Comparison of ENCODE assay signal across 9 cellular contexts in the genomic region with DNA sequence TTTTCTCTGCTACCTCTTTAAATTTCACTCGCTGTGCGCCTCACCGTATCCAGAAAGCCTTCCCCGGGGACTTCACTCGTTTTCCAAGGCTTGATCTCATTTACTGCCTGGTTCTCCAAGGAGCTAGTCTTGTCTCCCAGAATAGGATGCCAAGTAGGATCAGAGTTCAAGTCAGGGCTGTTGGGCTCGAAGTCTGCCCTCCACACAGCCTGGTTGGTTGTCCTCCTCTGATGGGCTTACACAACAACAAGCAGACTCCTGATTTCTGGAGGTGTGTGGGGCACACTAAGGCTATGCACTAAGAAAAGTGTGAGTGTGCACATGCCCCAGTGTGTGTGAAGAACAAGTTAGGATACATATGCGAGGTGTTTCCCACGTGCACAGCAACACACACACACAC. TPM values are rescaled to one million over a fixed set of nuclear protein-coding genes. Genes with fewer than 3 reads are reported as not detected.
DNase-seq lines count a peak whose midpoint lies in the region; ATAC-seq and TF ChIP-seq lines count a peak whose summit lies in the region.
"Had no signal": no experiment of that assay in that cellular context is flagged by ENCODE, and none has a peak within 500 bp of the region (broad histone marks: within the 10 kb centered on the region; RNA-seq: fewer than 3 reads in every experiment).

No MANE protein-coding gene starts in this region.

- H3K9me3 Mint-ChIP-seq in stimulated activated effector memory CD8-positive, alpha-beta T cell treated with anti-CD3 and anti-CD28 coated beads, Interleukin-12 subunit alpha, Interleukin-12 subunit beta, amount 100 ng/mL, for 72 hours, result no peaks in the 10 kb centered on the region

- H3K4me3 Mint-ChIP-seq in stimulated activated effector memory CD8-positive, alpha-beta T cell treated with anti-CD3 and anti-CD28 coated beads, Interleukin-12 subunit alpha, Interleukin-12 subunit beta, amount 100 ng/mL, for 72 hours, result peak overlapping the region; percentile 69

- H3K27me3 ChIP-seq in Loucy (ENCODE audit: insufficient read depth, low read length, poor library complexity, severe bottlenecking) (no peaks in the 10 kb centered on the region), right cardiac atrium (ENCODE audit: control insufficient read depth, insufficient read depth) (no peaks in the 10 kb centered on the region)

- no peaks in the 10 kb centered on the region for H4K20me1 ChIP-seq in Loucy (ENCODE audit: insufficient read depth, low read length, poor library complexity, severe bottlenecking)

- H3K4me2 ChIP-seq in Loucy (ENCODE audit: low read depth, low read length, poor library complexity, severe bottlenecking), result no peak overlapping the region

- peaks cover 77% of the 10 kb centered on the region for H3K4me1 Mint-ChIP-seq in stimulated activated effector memory CD8-positive, alpha-beta T cell treated with anti-CD3 and anti-CD28 coated beads, Interleukin-12 subunit alpha, Interleukin-12 subunit beta, amount 100 ng/mL, for 72 hours

- no peak for TF ChIP-seq CTCF in Loucy (conservative IDR thresholded peaks at IDR 0.05; ENCODE audit: low read length)

- DNase-seq in amniotic epithelial cell (ENCODE audit: low read depth) (peak; percentile 41), right cardiac atrium (peak in 1 of 3 donors; percentile 53), retina (no peak), inferior parietal cortex (ENCODE audit: extremely low spot score) (no peak)
- no peak for DNase-seq in stimulated activated effector memory CD8-positive, alpha-beta T cell treated with anti-CD3 and anti-CD28 coated beads, Interleukin-12 subunit alpha, Interleukin-12 subunit beta, amount 100 ng/mL, for 72 hours (ENCODE audit: low spot score in 2 of 2)
- DNase-seq: T1000 had no signal

- no peaks in the 10 kb centered on the region for H3K79me2 ChIP-seq in Loucy (ENCODE audit: insufficient read depth, low read length)

- intact Hi-C loops in right cardiac atrium (cut with DNase I), result no loop called here

- H3F3A ChIP-seq in Loucy (ENCODE audit: low read depth), result no peaks in the 10 kb centered on the region; the same call in 1 of the 2 replicates

- 33% methylated on average over 8 of the region's 8 CpGs for WGBS in right cardiac atrium

- peak; percentile 27 to 35 for ATAC-seq in right cardiac atrium
- ATAC-seq in stimulated activated effector memory CD8-positive, alpha-beta T cell treated with anti-CD3 and anti-CD28 coated beads, Interleukin-12 subunit alpha, Interleukin-12 subunit beta, amount 100 ng/mL, for 72 hours, result no peak
- no peak for ATAC-seq in HG02884 (IDR thresholded peaks at IDR 0.05; ENCODE audit: unreplicated experiment)
- no peak for ATAC-seq in esophagus mucosa

- H3K36me3 Mint-ChIP-seq in stimulated activated effector memory CD8-positive, alpha-beta T cell treated with anti-CD3 and anti-CD28 coated beads, Interleukin-12 subunit alpha, Interleukin-12 subunit beta, amount 100 ng/mL, for 72 hours, result peaks cover 85% of the 10 kb centered on the region

- H2AFZ ChIP-seq in Loucy (ENCODE audit: low read length), result no peak overlapping the region

- no peaks in the 10 kb centered on the region for H3K36me3 ChIP-seq in Loucy (ENCODE audit: insufficient read depth, low read length)

- H3K9me3 ChIP-seq in Loucy (ENCODE audit: insufficient read depth, low read depth, low read length), result no peaks in the 10 kb centered on the region
- no peaks in the 10 kb centered on the region for H3K9me3 ChIP-seq in right cardiac atrium (ENCODE audit: control insufficient read depth, low read length)

- peak overlapping the region; percentile 7 for H3K9ac ChIP-seq in Loucy (ENCODE audit: low read depth, low read length, poor library complexity, severe bottlenecking)

- H3K4me3 ChIP-seq in Loucy (ENCODE audit: low read length, poor library complexity, severe bottlenecking) (no peak overlapping the region), right cardiac atrium (ENCODE audit: low read length) (no peak overlapping the region)

- peaks cover 59% of the 10 kb centered on the region for H3K4me1 ChIP-seq in Loucy (ENCODE audit: insufficient read depth, low read length, poor library complexity, severe bottlenecking)
- H3K4me1 ChIP-seq in right cardiac atrium (ENCODE audit: control insufficient read depth, insufficient read depth, low read length), result peaks cover 24% of the 10 kb centered on the region

- peak overlapping the region; percentile 91 for H3K27ac Mint-ChIP-seq in stimulated activated effector memory CD8-positive, alpha-beta T cell treated with anti-CD3 and anti-CD28 coated beads, Interleukin-12 subunit alpha, Interleukin-12 subunit beta, amount 100 ng/mL, for 72 hours

- no peaks in the 10 kb centered on the region for H3K9me2 ChIP-seq in Loucy (replicated peaks; ENCODE audit: low read depth, low read length)

- peak overlapping the region; percentile 43 for H3K27ac ChIP-seq in right cardiac atrium (ENCODE audit: low read length)

RNA-seq across cellular contexts. Expression of a gene that starts 14.0 kb away (rescaled TPM):
- total RNA-seq in right cardiac atrium (10 to 100 TPM; 77.0 to 98.2 (median 86.1) TPM), esophagus mucosa (71.5 TPM)
- polyA plus RNA-seq in right cardiac atrium, result 71.5 TPM

Comparison
In these comparisons a context has a peak if more than half of its experiments do, and no peak if none do; other contexts are left out.
1. ATAC-seq: peak in right cardiac atrium (2 of 2); none in stimulated activated effector memory CD8-positive, alpha-beta T cell treated with anti-CD3 and anti-CD28 coated beads, Interleukin-12 subunit alpha, Interleukin-12 subunit beta, amount 100 ng/mL, for 72 hours (single experiment), HG02884 (single experiment) and esophagus mucosa (single experiment).